In genomic region chr5:113686599-113686998, GRCh38 we compare ENCODE assay signal across 27 cellular contexts.
DNase-seq lines count a peak whose midpoint lies in the region; ATAC-seq, FAIRE-seq and TF ChIP-seq lines count a peak whose summit lies in the region.
"Had no signal": no experiment of that assay in that cellular context is flagged by ENCODE, and none has a peak within 500 bp of the region (broad histone marks: within the 10 kb centered on the region; RNA-seq: fewer than 3 reads in every experiment).

No MANE protein-coding gene starts in this region.

- H3K4me3 ChIP-seq in A549 (no peak overlapping the region), endodermal cell (ENCODE audit: low read length) (no peak overlapping the region), neuronal stem cell (ENCODE audit: low read length in 2 of 2) (no peak overlapping the region), uterus (no peak overlapping the region)
- H3K4me3 ChIP-seq: BLaER1 treated with 17β-estradiol and CSF1 and Interleukin-3, amounts not matched to agents 10 nM and 100 nM; GM12878 had no signal

- peak; percentile 58 to 62; a peak in 4 of 6 replicates for ATAC-seq in A549
- no peak for ATAC-seq in esophagus mucosa
- ATAC-seq: CD8-positive, alpha-beta T cell; GM12878 had no signal

- TF ChIP-seq CTCF in A549 (IDR thresholded peaks at IDR 0.05) (no peak), Calu3 (IDR thresholded peaks at IDR 0.05; ENCODE audit: unreplicated experiment) (peak; percentile 14), endodermal cell (conservative IDR thresholded peaks at IDR 0.05) (peak; percentile 49), GM13976 (IDR thresholded peaks at IDR 0.05; ENCODE audit: borderline replicate concordance, control extremely low read depth, extremely low read depth, insufficient read depth, missing control alignments) (no peak), uterus (IDR thresholded peaks at IDR 0.05) (no peak)

- no peak for TF ChIP-seq RAD21 in A549 (conservative IDR thresholded peaks at IDR 0.05 in 1 of 2, IDR thresholded peaks at IDR 0.05 in 1 of 2)

- H3K4me3 Mint-ChIP-seq in Calu3 (ENCODE audit: low read depth, unreplicated experiment) = no peak overlapping the region
- no peak overlapping the region for H3K4me3 Mint-ChIP-seq in endodermal cell
- H3K4me3 Mint-ChIP-seq: B cell; CD4-positive, alpha-beta T cell; CD8-positive, alpha-beta T cell had no signal

- H3K23ac ChIP-seq in neuronal stem cell (ENCODE audit: low read depth, low read length, poor library complexity) = no peak overlapping the region

- H3K27me3 Mint-ChIP-seq in Calu3 (ENCODE audit: unreplicated experiment) (peaks cover 28% of the 10 kb centered on the region), endodermal cell (ENCODE audit: insufficient read depth) (peaks cover 23% of the 10 kb centered on the region)

- H3K27ac Mint-ChIP-seq in Calu3 (ENCODE audit: unreplicated experiment) (no peak overlapping the region), endodermal cell (no peak overlapping the region)
- H3K27ac Mint-ChIP-seq: B cell; CD4-positive, alpha-beta T cell; CD8-positive, alpha-beta T cell had no signal

- H2AK5ac ChIP-seq in neuronal stem cell (ENCODE audit: low read depth, low read length) = peak overlapping the region; percentile 50

- H2BK12ac ChIP-seq in neuronal stem cell (ENCODE audit: low read length) = no peak overlapping the region

- TF ChIP-seq EP300 in A549 (IDR thresholded peaks at IDR 0.05) = no peak

- no peak overlapping the region for H2BK120ac ChIP-seq in neuronal stem cell (ENCODE audit: low read depth, low read length)

- H2BK5ac ChIP-seq in neuronal stem cell (ENCODE audit: low read length) = no peak overlapping the region

- H3K9me3 Mint-ChIP-seq in Calu3 (ENCODE audit: low read depth, unreplicated experiment) = no peaks in the 10 kb centered on the region
- no peaks in the 10 kb centered on the region for H3K9me3 Mint-ChIP-seq in endodermal cell
- H3K9me3 Mint-ChIP-seq: CD4-positive, alpha-beta T cell; CD8-positive, alpha-beta T cell had no signal

- no peak for FAIRE-seq in A549 (lab: Jason Lieb, UNC)
- FAIRE-seq: A204.1, GM12878, GM12892, GM19239 had no signal

- intact Hi-C loops in Calu3 (cut with micrococcal nuclease; ENCODE audit: unreplicated experiment) (no loop called here), uterus (cut with DNase I; ENCODE audit: low total_unique reads) (no loop called here)

- no peak overlapping the region for H3K14ac ChIP-seq in neuronal stem cell (ENCODE audit: low read length)

- H4K8ac ChIP-seq in neuronal stem cell (ENCODE audit: low read depth, low read length) = no peak overlapping the region

- H3K4me1 ChIP-seq in A549 (no peaks in the 10 kb centered on the region), endodermal cell (ENCODE audit: control insufficient read depth, insufficient read depth, low read length) (peaks cover 24% of the 10 kb centered on the region), neuronal stem cell (ENCODE audit: control insufficient read depth in 2 of 2, insufficient read depth in 1 of 2, low read depth in 1 of 2, low read length in 2 of 2) (peaks cover 0 to 9% of the 10 kb centered on the region in 2 donors), uterus (no peaks in the 10 kb centered on the region)
- H3K4me1 ChIP-seq: BLaER1 treated with 17β-estradiol and CSF1 and Interleukin-3, amounts not matched to agents 10 nM and 100 nM; Caco-2 had no signal

- BruUV-seq in Calu3 (replicated peaks; lab: Mats Ljungman, UMichigan) = no TSS peak

- H3K9me3 ChIP-seq in A549 (no peaks in the 10 kb centered on the region), endodermal cell (ENCODE audit: control insufficient read depth, low read length) (no peaks in the 10 kb centered on the region), neuronal stem cell (replicated peaks in 1 of 2; ENCODE audit: control insufficient read depth in 2 of 2, insufficient read depth in 1 of 2, low read depth in 1 of 2, low read length in 2 of 2) (no peaks in the 10 kb centered on the region), uterus (no peaks in the 10 kb centered on the region)
- H3K9me3 ChIP-seq: BLaER1 treated with 17β-estradiol and CSF1 and Interleukin-3, amounts not matched to agents 10 nM and 100 nM; Caco-2 had no signal

- CTCF ChIA-PET in A549 (lab: Yijun Ruan, JAX) = interaction anchor here (2.3 kb wide), 1 partner anchor 12 kb away, joined by 5 read pairs; no protein-coding TSS in a partner anchor
- CTCF ChIA-PET in Calu3 (lab: Charles Lee) = no interaction called here

- DNase-seq in A549 (ENCODE audit: low read depth in 1 of 2, low spot score in 1 of 2) = no peak
- DNase-seq in Calu3 = no peak
- no peak for DNase-seq in endodermal cell
- no peak for DNase-seq in neuronal stem cell (ENCODE audit: low spot score)
- no peak for DNase-seq in GM13976 (ENCODE audit: low spot score)
- DNase-seq in uterus = no peak
- DNase-seq in T1000 (lab: John Stamatoyannopoulos, UW) = no peak
- DNase-seq: 8988T; AML-193; Caco-2; CD4-positive, alpha-beta T cell; CD8-positive, alpha-beta T cell; DMS 273 treated with DMSO at 0.1 percent for 48 hours; DMS153; DMS53; DMS79; DND-41; EL; GDM1 had no signal

- H3K4me1 Mint-ChIP-seq in Calu3 (ENCODE audit: low read depth, unreplicated experiment) (no peaks in the 10 kb centered on the region), endodermal cell (peaks cover 39% of the 10 kb centered on the region)
- H3K4me1 Mint-ChIP-seq: B cell had no signal

- H3K27me3 ChIP-seq in endodermal cell (ENCODE audit: control insufficient read depth, insufficient read depth, low read length, poor library complexity, severe bottlenecking) (no peaks in the 10 kb centered on the region), neuronal stem cell (ENCODE audit: control insufficient read depth in 3 of 3, insufficient read depth in 3 of 3, low read depth in 1 of 3, low read length in 3 of 3) (no peaks in the 10 kb centered on the region), uterus (no peaks in the 10 kb centered on the region)
- H3K27me3 ChIP-seq: BLaER1 treated with 17β-estradiol and CSF1 and Interleukin-3, amounts not matched to agents 10 nM and 100 nM had no signal

- no peak overlapping the region for H4K91ac ChIP-seq in neuronal stem cell (ENCODE audit: low read depth, low read length, poor library complexity)

- POLR2A ChIA-PET in A549 (lab: Yijun Ruan, JAX) = no interaction called here

- no peak overlapping the region for H3K4ac ChIP-seq in neuronal stem cell (ENCODE audit: low read length)

- H3K4me2 ChIP-seq in A549 (no peak overlapping the region), neuronal stem cell (ENCODE audit: insufficient read depth, low read length, poor library complexity, severe bottlenecking) (no peak overlapping the region)
- H3K4me2 ChIP-seq: BLaER1 treated with 17β-estradiol and CSF1 and Interleukin-3, amounts not matched to agents 10 nM and 100 nM had no signal

- no peak overlapping the region for H3K9ac ChIP-seq in endodermal cell (ENCODE audit: extremely low read depth, low read length, poor library complexity, severe bottlenecking)
- H3K9ac ChIP-seq in neuronal stem cell (ENCODE audit: low read depth, low read length, poor library complexity) = no peak overlapping the region
- H3K9ac ChIP-seq: BLaER1 treated with 17β-estradiol and CSF1 and Interleukin-3, amounts not matched to agents 10 nM and 100 nM had no signal

- in situ Hi-C loops in GM13976 (cut with MboI; ENCODE audit: low sequenced_read_pairs, unreplicated experiment) = loop anchor here (25.0 kb wide), 1 partner anchor 776 kb away; no protein-coding TSS in a partner anchor

- H2BK15ac ChIP-seq in neuronal stem cell (ENCODE audit: low read length) = no peak overlapping the region

- no peak for TF ChIP-seq POLR2A in A549 (IDR thresholded peaks at IDR 0.05; ENCODE audit: low read length)
- no peak for TF ChIP-seq POLR2A in uterus (IDR thresholded peaks at IDR 0.05)

- H3K18ac ChIP-seq in neuronal stem cell (ENCODE audit: low read length) = peak overlapping the region; percentile 49

- H2AFZ ChIP-seq in neuronal stem cell (ENCODE audit: low read length) = no peak overlapping the region

- H3K79me1 ChIP-seq in neuronal stem cell (ENCODE audit: low read depth, low read length) = no peaks in the 10 kb centered on the region

- H3K36me3 ChIP-seq in endodermal cell (ENCODE audit: control insufficient read depth, insufficient read depth, low read length) (no peaks in the 10 kb centered on the region), neuronal stem cell (replicated peaks in 1 of 2; ENCODE audit: control insufficient read depth in 2 of 2, insufficient read depth in 2 of 2, low read length in 2 of 2) (no peaks in the 10 kb centered on the region), uterus (no peaks in the 10 kb centered on the region)
- H3K36me3 ChIP-seq: BLaER1 treated with 17β-estradiol and CSF1 and Interleukin-3, amounts not matched to agents 10 nM and 100 nM had no signal

- H3K36me3 Mint-ChIP-seq in Calu3 (ENCODE audit: insufficient read depth, unreplicated experiment) (no peaks in the 10 kb centered on the region), endodermal cell (ENCODE audit: low read depth) (no peaks in the 10 kb centered on the region)
- H3K36me3 Mint-ChIP-seq: CD8-positive, alpha-beta T cell had no signal

- 33% methylated on average over 3 of the region's 3 CpGs for WGBS in A549 (ENCODE audit: missing lambda C conversion rate)
- WGBS in endodermal cell (ENCODE audit: insufficient coverage in 1 of 2, insufficient read length in 1 of 2), 2 experiments = 96% methylated on average over 3 of the region's 3 CpGs; no CpG with 5 or more reads in 1 of the 2 experiments
- no CpG with 5 or more reads among the region's 3 CpGs for WGBS in neuronal stem cell (ENCODE audit: extremely low coverage in 2 of 2, insufficient read length in 2 of 2, insufficient replicate concordance in 1 of 2), 2 donors

- H3K27ac ChIP-seq in A549 (no peak overlapping the region), endodermal cell (ENCODE audit: low read depth, low read length) (no peak overlapping the region), neuronal stem cell (replicated peaks; ENCODE audit: low read length) (no peak overlapping the region), uterus (no peak overlapping the region)
- H3K27ac ChIP-seq: BLaER1 treated with 17β-estradiol and CSF1 and Interleukin-3, amounts not matched to agents 10 nM and 100 nM; C4-2B had no signal

TF ChIP-seq in A549, 52 proteins besides CTCF, POLR2A, EP300 and RAD21:
- no peak for TF ChIP-seq USF2 (IDR thresholded peaks at IDR 0.05)
- no peak for TF ChIP-seq FOXS1 (CRISPR knock-in tag; IDR thresholded peaks at IDR 0.05)
- no peak for TF ChIP-seq ZSCAN20 (CRISPR knock-in tag; IDR thresholded peaks at IDR 0.05)
TF ChIP-seq in A549: peak in this region for 0.

Comparison
In these comparisons a context has a peak if more than half of its experiments do, and no peak if none do; other contexts are left out.
1. CTCF ChIP-seq: peak in Calu3 (single experiment) and endodermal cell (single experiment); none in A549 (single experiment), GM13976 (single experiment) and uterus (0 of 4).